ENCODE assay signal across 8 cellular contexts in the genomic region with DNA sequence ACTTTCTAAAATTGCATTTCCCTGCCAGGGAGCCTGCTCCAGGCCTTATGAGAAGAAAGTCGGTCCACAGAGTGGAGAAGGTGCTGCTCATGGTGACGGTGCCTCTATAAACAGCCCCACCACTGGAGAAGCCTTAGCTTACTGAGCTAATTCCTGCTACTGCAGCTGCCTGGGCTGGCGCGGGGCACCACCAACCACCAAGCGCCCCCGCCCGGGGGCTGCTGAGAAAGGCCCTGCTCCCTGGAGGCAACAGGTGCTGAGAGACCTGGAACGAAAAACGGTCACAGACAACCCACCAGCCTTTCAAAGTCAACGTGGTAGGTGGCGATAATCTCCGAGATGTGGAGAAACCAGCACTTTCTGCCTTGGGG. TPM values are rescaled to one million over a fixed set of nuclear protein-coding genes. Genes with fewer than 3 reads are reported as not detected.
DNase-seq lines count a peak whose midpoint lies in the region; ATAC-seq and TF ChIP-seq lines count a peak whose summit lies in the region.

No MANE protein-coding gene starts in this region.

- peaks cover 22 to 39% of the 10 kb centered on the region in 2 donors for H3K4me1 Mint-ChIP-seq in natural killer cell treated with Interleukin-12 subunit alpha and Interleukin-12 subunit beta and Interleukin-15 and Interleukin-18, amount 100 ng/mL, for 72 hours (ENCODE audit: low read depth in 2 of 2)

- H3K79me2 ChIP-seq in OCI-LY7 (ENCODE audit: insufficient read depth, low read depth, low read length), result peaks cover 76% of the 10 kb centered on the region

- BruUV-seq in OCI-LY7 (replicated peaks; lab: Mats Ljungman, UMichigan), result no TSS peak

- H2AFZ ChIP-seq in OCI-LY7 (ENCODE audit: low read length), result no peak overlapping the region

- H3K9me3 ChIP-seq in OCI-LY7 (ENCODE audit: low read length), result no peaks in the 10 kb centered on the region

- H3K27ac Mint-ChIP-seq in natural killer cell treated with Interleukin-12 subunit alpha and Interleukin-12 subunit beta and Interleukin-15 and Interleukin-18, amount 100 ng/mL, for 72 hours, result peak overlapping the region; percentile 94 to 96

- peak; percentile 59; the same call in 1 of the 2 replicates for TF ChIP-seq CTCF in OCI-LY7 (conservative IDR thresholded peaks at IDR 0.05; ENCODE audit: low read length)

- DNase-seq in NCI-H1092 treated with DMSO at 0.1 percent for 48 hours (lab: John Stamatoyannopoulos, UW) (peak; percentile 13), NCI-H1092 (lab: John Stamatoyannopoulos, UW) (no peak), OCI-LY7 (ENCODE audit: low spot score) (peak; percentile 82)
- peak; percentile 41 for DNase-seq in central memory CD4-positive, alpha-beta T cell
- no peak for DNase-seq in natural killer cell treated with Interleukin-12 subunit alpha and Interleukin-12 subunit beta and Interleukin-15 and Interleukin-18, amount 100 ng/mL, for 72 hours (ENCODE audit: low spot score)

- POLR2A ChIA-PET in OCI-LY7 (lab: Charles Lee), result interaction anchor here (0.7 to 5.4 kb wide), 6 partner anchors 9 to 250 kb away, joined by 3 to 33 read pairs (median 3); a partner anchor contains a TSS

- H3K9me2 ChIP-seq in OCI-LY7 (ENCODE audit: insufficient read depth, low read length), result no peaks in the 10 kb centered on the region

- ATAC-seq in natural killer cell treated with Interleukin-12 subunit alpha and Interleukin-12 subunit beta and Interleukin-15 and Interleukin-18, amount 100 ng/mL, for 72 hours, result no peak
- ATAC-seq in GM19395 (IDR thresholded peaks at IDR 0.05; ENCODE audit: unreplicated experiment) (no peak), HG02840 (IDR thresholded peaks at IDR 0.05; ENCODE audit: low FRiP score, unreplicated experiment) (no peak), GM21619 (IDR thresholded peaks at IDR 0.05; ENCODE audit: unreplicated experiment) (no peak)

- intact Hi-C loops in OCI-LY7 (cut with micrococcal nuclease; ENCODE audit: unreplicated experiment), result loop anchor here (5.0 kb wide), 1 partner anchor 176 kb away; a partner anchor contains a TSS

- H3K36me3 Mint-ChIP-seq in natural killer cell treated with Interleukin-12 subunit alpha and Interleukin-12 subunit beta and Interleukin-15 and Interleukin-18, amount 100 ng/mL, for 72 hours, result peaks cover 9% of the 10 kb centered on the region

- no peaks in the 10 kb centered on the region for H3K9me3 Mint-ChIP-seq in natural killer cell treated with Interleukin-12 subunit alpha and Interleukin-12 subunit beta and Interleukin-15 and Interleukin-18, amount 100 ng/mL, for 72 hours

- H3K27me3 Mint-ChIP-seq in natural killer cell treated with Interleukin-12 subunit alpha and Interleukin-12 subunit beta and Interleukin-15 and Interleukin-18, amount 100 ng/mL, for 72 hours, result no peaks in the 10 kb centered on the region

- peak overlapping the region; percentile 89 for H3K27ac ChIP-seq in OCI-LY7 (ENCODE audit: low read depth, low read length, poor library complexity, severe bottlenecking)

- peaks cover 37% of the 10 kb centered on the region for H3K4me1 ChIP-seq in OCI-LY7 (ENCODE audit: insufficient read depth, low read length, poor library complexity, severe bottlenecking)

- CTCF ChIA-PET in OCI-LY7 (lab: Charles Lee; ENCODE audit: unreplicated experiment), result interaction anchor here (1.1 to 1.4 kb wide), 2 partner anchors 22 to 42 kb away, joined by 3 read pairs; no protein-coding TSS in a partner anchor

- peaks cover 61% of the 10 kb centered on the region for H3K36me3 ChIP-seq in OCI-LY7 (ENCODE audit: insufficient read depth, low read length)

- H3K4me3 Mint-ChIP-seq in natural killer cell treated with Interleukin-12 subunit alpha and Interleukin-12 subunit beta and Interleukin-15 and Interleukin-18, amount 100 ng/mL, for 72 hours, result peak overlapping the region; percentile 97

- peak overlapping the region; percentile 100 for H3K4me2 ChIP-seq in OCI-LY7 (ENCODE audit: low read length)

- peaks cover 14% of the 10 kb centered on the region; the same call in 1 of the 2 replicates for H4K20me1 ChIP-seq in OCI-LY7 (ENCODE audit: insufficient read depth, low read length)

- H3K4me3 ChIP-seq in OCI-LY7 (ENCODE audit: low read depth, low read length, poor library complexity, severe bottlenecking), result peak overlapping the region; percentile 78

RNA-seq across cellular contexts. Expression of a gene that starts 2.9 kb away (rescaled TPM):
- total RNA-seq in OCI-LY7 (2014; rRNA removed; shearing (Covaris generic)), result 51.9 and 64.2 TPM in 2 replicates
- total RNA-seq in OCI-LY7 (2022), result 134 TPM in 2 replicates
- total RNA-seq in natural killer cell treated with Interleukin-12 subunit alpha and Interleukin-12 subunit beta and Interleukin-15 and Interleukin-18, amount 100 ng/mL, for 72 hours, result 100 to 1,000 TPM; 105 to 131 TPM

RNA-seq across cellular contexts. Expression of a gene that starts 3.8 kb away (rescaled TPM):
- total RNA-seq in OCI-LY7 (2014; rRNA removed; shearing (Covaris generic)), result 0.85 and 1.4 TPM in 2 replicates
- total RNA-seq in OCI-LY7 (2022), result 3.2 and 4.5 TPM in 2 replicates
- 1 to 10 TPM; 2.4 to 6.9 TPM for total RNA-seq in natural killer cell treated with Interleukin-12 subunit alpha and Interleukin-12 subunit beta and Interleukin-15 and Interleukin-18, amount 100 ng/mL, for 72 hours

RNA-seq across cellular contexts. Expression of a gene that starts 24.3 kb away (rescaled TPM):
- 2.8 and 3.6 TPM in 2 replicates for total RNA-seq in OCI-LY7 (2014; rRNA removed; shearing (Covaris generic))
- total RNA-seq in OCI-LY7 (2022), result 6.2 and 6.8 TPM in 2 replicates
- 1 to 10 TPM; 4.8 to 5.4 TPM for total RNA-seq in natural killer cell treated with Interleukin-12 subunit alpha and Interleukin-12 subunit beta and Interleukin-15 and Interleukin-18, amount 100 ng/mL, for 72 hours

RNA-seq across cellular contexts. Expression of a gene that starts 33.9 kb away (rescaled TPM):
- total RNA-seq in OCI-LY7 (2014; rRNA removed; shearing (Covaris generic)), result 77.5 and 82.7 TPM in 2 replicates
- total RNA-seq in OCI-LY7 (2022), result 90.5 and 105 TPM in 2 replicates
- total RNA-seq in natural killer cell treated with Interleukin-12 subunit alpha and Interleukin-12 subunit beta and Interleukin-15 and Interleukin-18, amount 100 ng/mL, for 72 hours, result 100 to 1,000 TPM; 115 to 175 TPM

RNA-seq across cellular contexts. Expression of a gene that starts 42.7 kb away (rescaled TPM):
- total RNA-seq in OCI-LY7 (2014; rRNA removed; shearing (Covaris generic)), result 126 and 127 TPM in 2 replicates
- total RNA-seq in OCI-LY7 (2022), result 119 and 128 TPM in 2 replicates
- 100 to 1,000 TPM; 155 to 276 TPM for total RNA-seq in natural killer cell treated with Interleukin-12 subunit alpha and Interleukin-12 subunit beta and Interleukin-15 and Interleukin-18, amount 100 ng/mL, for 72 hours

Comparison
In these comparisons a context has a peak if more than half of its experiments do, and no peak if none do; other contexts are left out.
1. DNase-seq: peak in NCI-H1092 treated with DMSO at 0.1 percent for 48 hours (single experiment), OCI-LY7 (single experiment) and central memory CD4-positive, alpha-beta T cell (single experiment); none in NCI-H1092 (single experiment) and natural killer cell treated with Interleukin-12 subunit alpha and Interleukin-12 subunit beta and Interleukin-15 and Interleukin-18, amount 100 ng/mL, for 72 hours (single experiment).